In genomic region chr2:6863792-6864191, GRCh38 we compare ENCODE assay signal across 1 cellular context.
TF ChIP-seq lines count a peak whose summit lies in the region.

No MANE protein-coding gene starts in this region.

TF ChIP-seq in GM12878, 131 proteins besides CTCF, POLR2A, EP300 and RAD21:
- TF ChIP-seq MEF2B (IDR thresholded peaks at IDR 0.05; ENCODE audit: partially characterized antibody, poor library complexity, severe bottlenecking) (peak; percentile 18), MLLT1 (IDR thresholded peaks at IDR 0.05) (no peak)
TF ChIP-seq in GM12878: peak in this region for 1.
